In the genomic region with DNA sequence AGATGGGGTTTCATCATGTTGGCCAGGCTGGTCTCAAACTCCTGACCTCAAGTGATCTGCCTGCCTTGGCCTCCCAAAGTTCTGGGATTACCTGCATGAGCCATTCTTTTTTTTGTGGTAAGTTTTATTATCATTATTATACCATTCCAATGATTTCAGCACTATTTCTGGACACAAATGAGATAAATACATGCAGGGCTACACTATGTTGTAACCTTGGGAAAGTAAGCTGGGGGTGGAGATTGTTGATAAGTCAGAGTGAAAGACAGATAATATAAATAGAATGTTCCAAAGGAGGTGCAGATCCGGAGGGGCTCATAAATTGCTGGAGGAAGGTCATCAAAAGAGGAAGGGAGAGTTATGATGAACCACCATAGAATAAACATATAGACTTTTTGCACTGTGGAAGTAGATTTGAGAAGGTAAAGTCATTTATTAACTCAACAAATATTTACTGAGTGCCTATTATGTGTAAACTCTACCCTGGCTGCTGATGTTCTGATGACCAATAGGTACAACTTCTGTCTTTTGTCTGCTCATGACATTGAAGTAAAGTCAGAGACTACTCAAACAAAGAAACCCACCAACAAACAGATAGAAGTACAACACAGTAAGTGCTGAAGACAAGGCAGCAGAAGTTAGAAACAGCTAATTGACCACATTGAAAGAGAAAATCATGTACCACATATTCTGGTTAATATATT, we compare ENCODE assay signal across 1 cellular context.
TF ChIP-seq lines count a peak whose summit lies in the region.

No MANE protein-coding gene starts in this region.

TF ChIP-seq in GM12878, 131 proteins besides CTCF, POLR2A, EP300 and RAD21 (continued from another document):
- TF ChIP-seq BHLHE40 (IDR thresholded peaks at IDR 0.05; ENCODE audit: borderline replicate concordance in 1 of 2, low read depth in 2 of 2, low read length in 1 of 2) (no peak), RCOR1 (conservative IDR thresholded peaks at IDR 0.05; ENCODE audit: low read depth, low read length) (no peak), PKNOX1 (IDR thresholded peaks at IDR 0.05) (no peak), MTA3 (IDR thresholded peaks at IDR 0.05; ENCODE audit: borderline replicate concordance, low read length) (no peak), STAT3 (IDR thresholded peaks at IDR 0.05; ENCODE audit: low read depth, low read length) (no peak)
